In the genomic region with DNA sequence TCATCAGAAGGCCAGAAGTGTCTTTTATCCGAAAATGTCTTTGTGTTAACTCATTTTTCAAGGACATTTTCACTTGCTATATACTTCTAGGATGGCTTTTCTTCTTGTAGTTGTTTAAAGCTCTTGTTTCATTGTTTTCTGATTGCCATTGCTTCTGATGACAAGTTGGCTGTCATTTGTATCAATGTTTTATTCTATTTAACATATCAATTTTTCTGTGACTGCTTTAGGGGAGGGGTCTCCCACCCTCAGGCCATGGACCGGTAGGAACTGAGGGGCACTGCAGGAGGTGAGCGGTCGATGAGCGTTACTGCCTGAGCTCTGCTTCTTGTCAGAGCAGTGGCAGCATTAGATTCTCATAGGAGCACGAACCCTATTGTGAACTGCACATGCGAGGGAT, we compare ENCODE assay signal across 11 cellular contexts.
"Had no signal": no experiment of that assay in that cellular context is flagged by ENCODE, and none has a peak within 500 bp of the region (broad histone marks: within the 10 kb centered on the region; RNA-seq: fewer than 3 reads in every experiment).

No MANE protein-coding gene starts in this region.

- H2AFZ ChIP-seq: GM23248, GM23338 had no signal

- FAIRE-seq: H1, H54 had no signal

- H3K4me3 ChIP-seq: GM23248, GM23338, HAP-1 had no signal

- H3K9ac ChIP-seq: GM23248 had no signal

- H3K9me3 Mint-ChIP-seq: HFFc6 had no signal

- H3K27ac Mint-ChIP-seq: GM23338, H9, HFFc6 had no signal

- H3K9me3 ChIP-seq: HAP-1 had no signal

- DNase-seq: GM23248, GOT3, H7, H9, HCEC 1CT, HFFc6 had no signal

- H3K27ac ChIP-seq: GM23248 had no signal

- H3K36me3 ChIP-seq: HAP-1 had no signal

- H3K4me2 ChIP-seq: GM23338 had no signal

- H3K4me1 ChIP-seq: HAP-1 had no signal

- H3K4me3 Mint-ChIP-seq: GM23338, H9, HFFc6 had no signal

- H3K4me1 Mint-ChIP-seq: GM23338, H9 had no signal

- ATAC-seq: GM23338, HCT116 had no signal
